In genomic region chr17:78141437-78142112, GRCh38 we compare ENCODE assay signal across 1 cellular context.
TF ChIP-seq lines count a peak whose summit lies in the region.

No MANE protein-coding gene starts in this region.

TF ChIP-seq in H1, 55 proteins besides CTCF, POLR2A, EP300 and RAD21:
- TF ChIP-seq USF2 (IDR thresholded peaks at IDR 0.05; ENCODE audit: low read length), result no peak
- TF ChIP-seq SP4 (IDR thresholded peaks at IDR 0.05; ENCODE audit: low read length), result no peak
- TF ChIP-seq SP2 (IDR thresholded peaks at IDR 0.05; ENCODE audit: low read length), result no peak
- no peak for TF ChIP-seq KDM4A (IDR thresholded peaks at IDR 0.05; ENCODE audit: low read depth, low read length, severe bottlenecking)
- no peak for TF ChIP-seq JUN (IDR thresholded peaks at IDR 0.05; ENCODE audit: low read depth, low read length)
- TF ChIP-seq RBBP5 (IDR thresholded peaks at IDR 0.05; ENCODE audit: borderline replicate concordance, low read depth, low read length), result no peak
- no peak for TF ChIP-seq SRF (IDR thresholded peaks at IDR 0.05; ENCODE audit: low read depth, low read length)
- TF ChIP-seq TAF7 (optimal IDR thresholded peaks at IDR 0.05; ENCODE audit: borderline replicate concordance, low read depth, low read length), result no peak
- TF ChIP-seq TEAD4 (IDR thresholded peaks at IDR 0.05; ENCODE audit: low read depth, low read length), result no peak
- TF ChIP-seq BCL11A (IDR thresholded peaks at IDR 0.05; ENCODE audit: low read depth in 2 of 2, low read length in 2 of 2), result no peak
- no peak for TF ChIP-seq GTF2F1 (IDR thresholded peaks at IDR 0.05; ENCODE audit: borderline replicate concordance, low read depth, low read length)
- TF ChIP-seq CREB1 (IDR thresholded peaks at IDR 0.05), result no peak
- no peak for TF ChIP-seq CBX8 (IDR thresholded peaks at IDR 0.05; ENCODE audit: borderline replicate concordance, low read depth, low read length)
- TF ChIP-seq CTBP2 (IDR thresholded peaks at IDR 0.05; ENCODE audit: borderline replicate concordance, insufficient read depth, insufficient read length, low read length), result no peak
- no peak for TF ChIP-seq YY1 (IDR thresholded peaks at IDR 0.05; ENCODE audit: low read depth, low read length)
- TF ChIP-seq RFX5 (IDR thresholded peaks at IDR 0.05; ENCODE audit: borderline replicate concordance, low read depth, low read length), result no peak
